Comparison of ENCODE assay signal across 1 cellular context in genomic region chr5:135426102-135427082, GRCh38.
TF ChIP-seq lines count a peak whose summit lies in the region.

No MANE protein-coding gene starts in this region.

TF ChIP-seq in HepG2, 621 proteins besides CTCF, POLR2A, EP300 and RAD21 (continues in another document):
- TF ChIP-seq DMTF1 (CRISPR knock-in tag; IDR thresholded peaks at IDR 0.05) (no peak), NFIC (IDR thresholded peaks at IDR 0.05; ENCODE audit: low read length) (no peak), AKAP8 (CRISPR knock-in tag; IDR thresholded peaks at IDR 0.05) (no peak), ZFYVE20 (CRISPR knock-in tag; IDR thresholded peaks at IDR 0.05; ENCODE audit: borderline replicate concordance, low read depth) (no peak), ARID2 (CRISPR knock-in tag; IDR thresholded peaks at IDR 0.05; ENCODE audit: borderline replicate concordance) (no peak), FOXA1 (IDR thresholded peaks at IDR 0.05) (no peak), FOXA1 (CRISPR knock-in tag; IDR thresholded peaks at IDR 0.05) (peak; percentile 65), ARNT (IDR thresholded peaks at IDR 0.05) (no peak), STAG1 (CRISPR knock-in tag; IDR thresholded peaks at IDR 0.05) (peak; percentile 58), ZFP1 (CRISPR knock-in tag; IDR thresholded peaks at IDR 0.05) (no peak), CCDC6 (CRISPR knock-in tag; IDR thresholded peaks at IDR 0.05) (no peak), HOXA3 (CRISPR knock-in tag; IDR thresholded peaks at IDR 0.05) (no peak), ZNF567 (CRISPR knock-in tag; IDR thresholded peaks at IDR 0.05; ENCODE audit: borderline replicate concordance) (no peak), NONO (IDR thresholded peaks at IDR 0.05) (no peak), NONO (CRISPR knock-in tag; conservative IDR thresholded peaks at IDR 0.05) (no peak), DPF2 (CRISPR knock-in tag; IDR thresholded peaks at IDR 0.05; ENCODE audit: borderline replicate concordance, low read depth) (no peak), SNAPC5 (CRISPR knock-in tag; IDR thresholded peaks at IDR 0.05; ENCODE audit: borderline replicate concordance) (no peak), ZNF646 (CRISPR knock-in tag; IDR thresholded peaks at IDR 0.05) (no peak), ZBTB21 (CRISPR knock-in tag; IDR thresholded peaks at IDR 0.05) (no peak), ZNF878 (CRISPR knock-in tag; IDR thresholded peaks at IDR 0.05) (no peak), REL (CRISPR knock-in tag; conservative IDR thresholded peaks at IDR 0.05) (no peak), RCOR2 (CRISPR knock-in tag; IDR thresholded peaks at IDR 0.05) (no peak), ZNF503 (CRISPR knock-in tag; IDR thresholded peaks at IDR 0.05) (no peak), ZFP36 (IDR thresholded peaks at IDR 0.05; ENCODE audit: borderline replicate concordance, low read depth, low read length, partially characterized antibody) (no peak), U2AF2 (IDR thresholded peaks at IDR 0.05; ENCODE audit: low read depth, low read length) (no peak), KIAA2018 (CRISPR knock-in tag; IDR thresholded peaks at IDR 0.05; ENCODE audit: borderline replicate concordance) (no peak), WIZ (CRISPR knock-in tag; IDR thresholded peaks at IDR 0.05) (no peak), ZNF414 (CRISPR knock-in tag; IDR thresholded peaks at IDR 0.05) (no peak), HIVEP1 (CRISPR knock-in tag; IDR thresholded peaks at IDR 0.05) (no peak), MYPOP (CRISPR knock-in tag; IDR thresholded peaks at IDR 0.05) (no peak), ZNF678 (CRISPR knock-in tag; IDR thresholded peaks at IDR 0.05) (no peak), TMF1 (CRISPR knock-in tag; IDR thresholded peaks at IDR 0.05; ENCODE audit: low read depth) (no peak), SMAD3 (CRISPR knock-in tag; IDR thresholded peaks at IDR 0.05) (no peak), MIXL1 (CRISPR knock-in tag; IDR thresholded peaks at IDR 0.05) (no peak), ARID3A (IDR thresholded peaks at IDR 0.05; ENCODE audit: low read depth, low read length) (peak; percentile 26; the same call in 1 of the 2 replicates), ZSCAN5A (CRISPR knock-in tag; IDR thresholded peaks at IDR 0.05; ENCODE audit: borderline replicate concordance) (no peak), POLR2AphosphoS2 (IDR thresholded peaks at IDR 0.05; ENCODE audit: low read depth, low read length) (no peak)
